In genomic region chr18:9535430-9535972, GRCh38 we compare ENCODE assay signal across 12 cellular contexts.
A peak's percentile ranks its signal among the peaks of the same experiment; 100 is the strongest.
DNase-seq lines count a peak whose midpoint lies in the region; ATAC-seq and TF ChIP-seq lines count a peak whose summit lies in the region.
"Had no signal": no experiment of that assay in that cellular context is flagged by ENCODE, and none has a peak within 500 bp of the region (broad histone marks: within the 10 kb centered on the region; RNA-seq: fewer than 3 reads in every experiment).

No MANE protein-coding gene starts in this region.

- H3K27ac Mint-ChIP-seq in activated naive CD8-positive, alpha-beta T cell treated with anti-CD3 and anti-CD28 coated beads for 36 hours, result no peak overlapping the region
- H3K27ac Mint-ChIP-seq in T-helper 2 cell treated with Interferon-gamma antibody and Interleukin-4, amounts not matched to agents 5 μg/mL and 100 μg/mL, for 36 hours, result no peak overlapping the region

- H3K27ac ChIP-seq in breast epithelium (peak overlapping the region; percentile 33 to 76), left lung (no peak overlapping the region)

- H3K4me3 Mint-ChIP-seq in activated naive CD8-positive, alpha-beta T cell treated with anti-CD3 and anti-CD28 coated beads for 36 hours, result no peak overlapping the region
- H3K4me3 Mint-ChIP-seq in T-helper 2 cell treated with Interferon-gamma antibody and Interleukin-4, amounts not matched to agents 5 μg/mL and 100 μg/mL, for 36 hours, result no peak overlapping the region

- peaks cover 15% of the 10 kb centered on the region for H3K36me3 Mint-ChIP-seq in activated naive CD8-positive, alpha-beta T cell treated with anti-CD3 and anti-CD28 coated beads for 36 hours
- peaks cover 32% of the 10 kb centered on the region for H3K36me3 Mint-ChIP-seq in T-helper 2 cell treated with Interferon-gamma antibody and Interleukin-4, amounts not matched to agents 5 μg/mL and 100 μg/mL, for 36 hours (ENCODE audit: low read depth)

- no peak for TF ChIP-seq POLR2A in breast epithelium (IDR thresholded peaks at IDR 0.05)

- ATAC-seq in left lung, result peak; percentile 80
- no peak for ATAC-seq in GM19452 (IDR thresholded peaks at IDR 0.05; ENCODE audit: unreplicated experiment)
- ATAC-seq: left lobe of liver had no signal

- peaks cover 6% of the 10 kb centered on the region for H3K36me3 ChIP-seq in breast epithelium
- H3K36me3 ChIP-seq in left lung, result peaks cover 0 to 70% of the 10 kb centered on the region in 2 donors

- H3K4me3 ChIP-seq in breast epithelium, result peak overlapping the region; percentile 4 to 51 (median 11)
- no peak overlapping the region for H3K4me3 ChIP-seq in left lung

- H3K9me3 ChIP-seq in breast epithelium, result no peaks in the 10 kb centered on the region
- no peaks in the 10 kb centered on the region for H3K9me3 ChIP-seq in left lung

- H3K9me3 Mint-ChIP-seq in activated naive CD8-positive, alpha-beta T cell treated with anti-CD3 and anti-CD28 coated beads for 36 hours, result no peaks in the 10 kb centered on the region
- no peaks in the 10 kb centered on the region for H3K9me3 Mint-ChIP-seq in T-helper 2 cell treated with Interferon-gamma antibody and Interleukin-4, amounts not matched to agents 5 μg/mL and 100 μg/mL, for 36 hours

- TF ChIP-seq CTCF in breast epithelium (IDR thresholded peaks at IDR 0.05) (no peak), left lung (IDR thresholded peaks at IDR 0.05) (no peak)

- intact Hi-C loops in breast epithelium (cut with DNase I; ENCODE audit: low total_unique reads) (no loop called here), left lung (cut with DNase I) (no loop called here)

- H3K4me1 ChIP-seq in breast epithelium (no peaks in the 10 kb centered on the region), left lung (peaks cover 0 to under 1% of the 10 kb centered on the region in 2 donors)

- H3K27me3 Mint-ChIP-seq in activated naive CD8-positive, alpha-beta T cell treated with anti-CD3 and anti-CD28 coated beads for 36 hours, result no peaks in the 10 kb centered on the region
- H3K27me3 Mint-ChIP-seq in T-helper 2 cell treated with Interferon-gamma antibody and Interleukin-4, amounts not matched to agents 5 μg/mL and 100 μg/mL, for 36 hours (ENCODE audit: low read depth), result no peaks in the 10 kb centered on the region

- DNase-seq in HuH-7 (ENCODE audit: low spot score), result peak; percentile 81
- no peak for DNase-seq in breast epithelium (ENCODE audit: low spot score in 2 of 2)
- DNase-seq in left lung, result no peak
- peak; percentile 80 for DNase-seq in superior temporal gyrus (ENCODE audit: extremely low spot score)
- no peak for DNase-seq in NCI-H524 (lab: John Stamatoyannopoulos, UW)
- DNase-seq in activated naive CD8-positive, alpha-beta T cell treated with anti-CD3 and anti-CD28 coated beads for 36 hours, result no peak
- DNase-seq in T-helper 2 cell treated with Interferon-gamma antibody and Interleukin-4, amounts not matched to agents 5 μg/mL and 100 μg/mL, for 36 hours (ENCODE audit: low spot score), result no peak
- DNase-seq: dermis blood vessel endothelial cell; MV-4-11; stimulated activated CD4-positive, alpha-beta T cell treated with anti-CD3 and anti-CD28 coated beads, Interleukin-2, amount 100 ng/mL, for 48 hours had no signal

- no peaks in the 10 kb centered on the region for H3K4me1 Mint-ChIP-seq in activated naive CD8-positive, alpha-beta T cell treated with anti-CD3 and anti-CD28 coated beads for 36 hours
- peaks cover 3% of the 10 kb centered on the region for H3K4me1 Mint-ChIP-seq in T-helper 2 cell treated with Interferon-gamma antibody and Interleukin-4, amounts not matched to agents 5 μg/mL and 100 μg/mL, for 36 hours (ENCODE audit: low read depth)

- H3K27me3 ChIP-seq in breast epithelium, result no peaks in the 10 kb centered on the region
- H3K27me3 ChIP-seq in left lung, result no peaks in the 10 kb centered on the region

Comparison
In these comparisons a context has a peak if more than half of its experiments do, and no peak if none do; other contexts are left out.
1. DNase-seq: peak in HuH-7 (single experiment) and superior temporal gyrus (single experiment); none in breast epithelium (0 of 2), left lung (0 of 2), NCI-H524 (0 of 2), activated naive CD8-positive, alpha-beta T cell treated with anti-CD3 and anti-CD28 coated beads for 36 hours (single experiment) and T-helper 2 cell treated with Interferon-gamma antibody and Interleukin-4, amounts not matched to agents 5 μg/mL and 100 μg/mL, for 36 hours (single experiment).
2. H3K27ac ChIP-seq: peak in breast epithelium (2 of 2); none in left lung (0 of 2).
3. H3K4me3 ChIP-seq: peak in breast epithelium (3 of 3); none in left lung (0 of 2).